Comparison of ENCODE assay signal across 13 cellular contexts in the genomic region with DNA sequence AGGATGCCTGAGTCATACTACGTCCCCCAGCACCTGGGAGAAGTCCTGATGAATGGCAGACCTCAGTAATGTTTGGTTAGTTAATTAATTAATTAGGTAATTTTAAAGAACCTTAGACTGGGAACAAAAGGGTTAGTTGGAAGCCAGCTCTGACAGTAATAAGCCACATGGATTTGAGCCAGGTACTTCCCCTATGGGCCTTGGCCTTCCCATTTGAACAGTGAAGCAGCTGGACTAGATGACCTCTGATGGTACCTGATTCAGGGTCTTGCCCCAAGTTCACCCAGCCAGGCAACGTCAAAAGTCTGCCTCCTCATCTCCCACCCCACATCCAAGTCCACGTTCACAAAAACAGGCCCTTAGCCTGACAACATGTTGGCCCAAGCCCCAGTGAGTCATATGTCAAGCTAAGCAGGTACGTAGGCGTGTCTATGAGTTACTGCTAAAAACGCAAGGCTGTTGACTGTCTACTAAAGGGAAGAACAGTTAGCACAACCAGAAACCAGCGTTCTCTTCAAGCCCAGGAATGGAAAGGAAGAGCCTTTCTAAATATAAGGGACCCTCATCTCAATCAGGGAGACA.
DNase-seq lines count a peak whose midpoint lies in the region; ATAC-seq and TF ChIP-seq lines count a peak whose summit lies in the region.
"Had no signal": no experiment of that assay in that cellular context is flagged by ENCODE, and none has a peak within 500 bp of the region (broad histone marks: within the 10 kb centered on the region; RNA-seq: fewer than 3 reads in every experiment).

No MANE protein-coding gene starts in this region.

- no peaks in the 10 kb centered on the region for H3K9me3 Mint-ChIP-seq in mesothelial cell of epicardium
- H3K9me3 Mint-ChIP-seq: activated naive CD4-positive, alpha-beta T cell treated with anti-CD3 and anti-CD28 coated beads, Interleukin-2, amount 50 U/mL, for 24 hours; nephron progenitor cell had no signal

- ATAC-seq in upper lobe of right lung (peak; percentile 76), GM21390 (IDR thresholded peaks at IDR 0.05; ENCODE audit: unreplicated experiment) (no peak), HG03378 (IDR thresholded peaks at IDR 0.05; ENCODE audit: unreplicated experiment) (no peak)

- H3K4me3 Mint-ChIP-seq in mesothelial cell of epicardium, result no peak overlapping the region
- H3K4me3 Mint-ChIP-seq: activated naive CD4-positive, alpha-beta T cell treated with anti-CD3 and anti-CD28 coated beads, Interleukin-2, amount 50 U/mL, for 24 hours; nephron progenitor cell had no signal

- H3K4me1 ChIP-seq in upper lobe of right lung, result no peaks in the 10 kb centered on the region
- H3K4me1 ChIP-seq: spleen had no signal

- intact Hi-C loops in upper lobe of right lung (cut with DNase I), result no loop called here

- H3K36me3 Mint-ChIP-seq in mesothelial cell of epicardium, result no peaks in the 10 kb centered on the region
- H3K36me3 Mint-ChIP-seq: activated naive CD4-positive, alpha-beta T cell treated with anti-CD3 and anti-CD28 coated beads, Interleukin-2, amount 50 U/mL, for 24 hours had no signal

- no peaks in the 10 kb centered on the region for H3K27me3 ChIP-seq in upper lobe of right lung
- H3K27me3 ChIP-seq: spleen had no signal

- H3K4me1 Mint-ChIP-seq in mesothelial cell of epicardium, result peaks cover 12% of the 10 kb centered on the region
- H3K4me1 Mint-ChIP-seq: activated naive CD4-positive, alpha-beta T cell treated with anti-CD3 and anti-CD28 coated beads, Interleukin-2, amount 50 U/mL, for 24 hours had no signal

- H3K4me3 ChIP-seq in upper lobe of right lung, result no peak overlapping the region
- H3K4me3 ChIP-seq: spleen had no signal

- H3K27me3 Mint-ChIP-seq in mesothelial cell of epicardium (ENCODE audit: low read depth), result peaks cover 2% of the 10 kb centered on the region
- H3K27me3 Mint-ChIP-seq: activated naive CD4-positive, alpha-beta T cell treated with anti-CD3 and anti-CD28 coated beads, Interleukin-2, amount 50 U/mL, for 24 hours had no signal

- peak; percentile 10 for DNase-seq in NCI-H748 (lab: John Stamatoyannopoulos, UW; ENCODE audit: unreplicated experiment)
- no peak for DNase-seq in NCI-H748 treated with DMSO at 0.1 percent for 48 hours (lab: John Stamatoyannopoulos, UW)
- DNase-seq in RPMI7951 (ENCODE audit: low read depth), result peak; percentile 43
- DNase-seq in iris pigment epithelial cell (ENCODE audit: low read depth), result peak; percentile 42
- peak; percentile 67 for DNase-seq in upper lobe of right lung
- DNase-seq in mesothelial cell of epicardium (ENCODE audit: low spot score in 2 of 2, unreplicated experiment in 2 of 2), result no peak
- DNase-seq: Karpas-422, NCI-H446, nephron progenitor cell, spleen had no signal

- H3K27ac ChIP-seq in upper lobe of right lung, result no peak overlapping the region
- H3K27ac ChIP-seq: spleen had no signal

- no peak overlapping the region for H3K27ac Mint-ChIP-seq in mesothelial cell of epicardium
- H3K27ac Mint-ChIP-seq: activated naive CD4-positive, alpha-beta T cell treated with anti-CD3 and anti-CD28 coated beads, Interleukin-2, amount 50 U/mL, for 24 hours; nephron progenitor cell had no signal

- no peaks in the 10 kb centered on the region for H3K9me3 ChIP-seq in upper lobe of right lung
- H3K9me3 ChIP-seq: spleen had no signal

- no peaks in the 10 kb centered on the region for H3K36me3 ChIP-seq in upper lobe of right lung
- H3K36me3 ChIP-seq: spleen had no signal

- TF ChIP-seq CTCF in upper lobe of right lung (IDR thresholded peaks at IDR 0.05) (no peak), mesothelial cell of epicardium (IDR thresholded peaks at IDR 0.05; ENCODE audit: unreplicated experiment) (no peak)

Comparison
In these comparisons a context has a peak if more than half of its experiments do, and no peak if none do; other contexts are left out.
1. DNase-seq: peak in NCI-H748 (single experiment), RPMI7951 (single experiment), iris pigment epithelial cell (single experiment) and upper lobe of right lung (single experiment); none in NCI-H748 treated with DMSO at 0.1 percent for 48 hours (single experiment) and mesothelial cell of epicardium (0 of 2).